ENCODE assay signal across 9 cellular contexts in genomic region chr9:97635026-97635425, GRCh38. TPM values are rescaled to one million over a fixed set of nuclear protein-coding genes. Genes with fewer than 3 reads are reported as not detected.
DNase-seq lines count a peak whose midpoint lies in the region; ATAC-seq and TF ChIP-seq lines count a peak whose summit lies in the region.
"Had no signal": no experiment of that assay in that cellular context is flagged by ENCODE, and none has a peak within 500 bp of the region (broad histone marks: within the 10 kb centered on the region; RNA-seq: fewer than 3 reads in every experiment).

No MANE protein-coding gene starts in this region.

- TF ChIP-seq POLR2A in ovary (IDR thresholded peaks at IDR 0.05), result no peak
- TF ChIP-seq POLR2A in upper lobe of left lung (IDR thresholded peaks at IDR 0.05), result no peak

- H3K4me1 Mint-ChIP-seq in endodermal cell, result peaks cover 26% of the 10 kb centered on the region

- H3K4me3 ChIP-seq in GM08714 (ENCODE audit: low read length), result peak overlapping the region; percentile 91
- peak overlapping the region; percentile 99 for H3K4me3 ChIP-seq in NT2/D1 (ENCODE audit: insufficient read length, low read depth)
- H3K4me3 ChIP-seq in endodermal cell (ENCODE audit: low read length), result peak overlapping the region; percentile 95
- peak overlapping the region; percentile 98 for H3K4me3 ChIP-seq in ovary
- H3K4me3 ChIP-seq in upper lobe of left lung, result peak overlapping the region in 1 of 4 donors; percentile 67

- H3K27me3 Mint-ChIP-seq in endodermal cell (ENCODE audit: insufficient read depth), result no peaks in the 10 kb centered on the region

- H3K36me3 ChIP-seq in NT2/D1 (ENCODE audit: insufficient read depth, insufficient read length, low read length), result peaks cover 23% of the 10 kb centered on the region
- no peaks in the 10 kb centered on the region for H3K36me3 ChIP-seq in endodermal cell (ENCODE audit: control insufficient read depth, insufficient read depth, low read length)
- no peaks in the 10 kb centered on the region for H3K36me3 ChIP-seq in ovary
- H3K36me3 ChIP-seq in upper lobe of left lung, result no peaks in the 10 kb centered on the region

- H3K9me3 ChIP-seq in NT2/D1 (ENCODE audit: insufficient read depth, low read length) (no peaks in the 10 kb centered on the region), endodermal cell (ENCODE audit: control insufficient read depth, low read length) (no peaks in the 10 kb centered on the region), ovary (no peaks in the 10 kb centered on the region), upper lobe of left lung (no peaks in the 10 kb centered on the region)

- WGBS in endodermal cell (ENCODE audit: insufficient coverage in 1 of 2, insufficient read length in 1 of 2), 2 experiments, result 84 to 86% methylated on average over 3 to 7 of the region's 7 CpGs
- 67 to 77% (median 69%) methylated on average over 7 of the region's 7 CpGs for WGBS in ovary, 3 donors
- 75 to 78% methylated on average over 7 of the region's 7 CpGs for WGBS in upper lobe of left lung, 2 donors

- ATAC-seq in GM21447 (IDR thresholded peaks at IDR 0.05; ENCODE audit: unreplicated experiment) (no peak), upper lobe of left lung (ENCODE audit: low FRiP score in 2 of 2) (no peak)

- no peak overlapping the region for H3K27ac Mint-ChIP-seq in endodermal cell

- DNase-seq in NT2/D1 (ENCODE audit: low read depth, low spot score), result no peak
- DNase-seq in endodermal cell, result no peak
- no peak for DNase-seq in ovary
- no peak for DNase-seq in NCI-H82 treated with DMSO at 0.1 percent for 48 hours (lab: John Stamatoyannopoulos, UW; ENCODE audit: unreplicated experiment)
- DNase-seq in upper lobe of left lung, result no peak
- DNase-seq in HCEC 1CT, result no peak
- DNase-seq: activated CD4-positive, alpha-beta T cell treated with anti-CD3 and anti-CD28 coated beads, Interleukin-2, amount 50 U/mL, for 48 hours had no signal

- no peak for TF ChIP-seq EP300 in ovary (IDR thresholded peaks at IDR 0.05)
- TF ChIP-seq EP300 in upper lobe of left lung (IDR thresholded peaks at IDR 0.05), result no peak

- H3K4me1 ChIP-seq in NT2/D1 (ENCODE audit: insufficient read depth, insufficient read length) (no peaks in the 10 kb centered on the region), endodermal cell (ENCODE audit: control insufficient read depth, insufficient read depth, low read length) (peaks cover 2% of the 10 kb centered on the region), ovary (ENCODE audit: insufficient read depth) (peaks cover 9% of the 10 kb centered on the region), upper lobe of left lung (peaks cover 27 to 52% (median 40%) of the 10 kb centered on the region in 4 donors)

- H3K4me3 Mint-ChIP-seq in endodermal cell, result peak overlapping the region; percentile 74

- H3K9ac ChIP-seq in NT2/D1 (ENCODE audit: insufficient read length, low read depth) (peak overlapping the region; percentile 99), endodermal cell (ENCODE audit: extremely low read depth, low read length, poor library complexity, severe bottlenecking) (peak overlapping the region; percentile 100)

- H3K27ac ChIP-seq in endodermal cell (ENCODE audit: low read depth, low read length) (no peak overlapping the region), ovary (no peak overlapping the region), upper lobe of left lung (no peak overlapping the region)

- H3K27me3 ChIP-seq in NT2/D1 (ENCODE audit: insufficient read depth, insufficient read length) (no peaks in the 10 kb centered on the region), endodermal cell (ENCODE audit: control insufficient read depth, insufficient read depth, low read length, poor library complexity, severe bottlenecking) (no peaks in the 10 kb centered on the region), ovary (no peaks in the 10 kb centered on the region), upper lobe of left lung (no peaks in the 10 kb centered on the region)

- H3K9me3 Mint-ChIP-seq in endodermal cell, result no peaks in the 10 kb centered on the region

- no peaks in the 10 kb centered on the region for H3K36me3 Mint-ChIP-seq in endodermal cell (ENCODE audit: low read depth)

- intact Hi-C loops in ovary (cut with DNase I), result no loop called here

- no peak for TF ChIP-seq CTCF in endodermal cell (conservative IDR thresholded peaks at IDR 0.05)
- no peak for TF ChIP-seq CTCF in ovary (IDR thresholded peaks at IDR 0.05)
- no peak for TF ChIP-seq CTCF in upper lobe of left lung (IDR thresholded peaks at IDR 0.05)

RNA-seq across cellular contexts. Expression of gene NCBP1, which starts 1.4 kb away (rescaled TPM):
- total RNA-seq in endodermal cell, result 10 to 100 TPM; 47.0 to 51.7 TPM
- 41.2 TPM for polyA plus RNA-seq in endodermal cell (2013, experiment 1 of 2)
- polyA plus RNA-seq in endodermal cell (2013, experiment 2 of 2), result 33.7 TPM
- 10 to 100 TPM; 15.2 to 32.0 (median 23.2) TPM for total RNA-seq in ovary
- polyA plus RNA-seq in ovary, result 10 to 100 TPM in 1 of 2 donors, 1 to 10 TPM in 1; 8.6 to 18.3 TPM
- total RNA-seq in upper lobe of left lung, result 10 to 100 TPM; 16.3 to 51.3 (median 22.1) TPM

RNA-seq across cellular contexts. Expression of gene TSTD2, which starts 1.9 kb away (rescaled TPM):
- 10 to 100 TPM; 23.0 TPM for total RNA-seq in endodermal cell
- polyA plus RNA-seq in endodermal cell (2013, experiment 1 of 2), result 31.3 TPM
- polyA plus RNA-seq in endodermal cell (2013, experiment 2 of 2), result 25.4 TPM
- total RNA-seq in ovary, result 10 to 100 TPM; 11.4 to 32.2 (median 22.2) TPM
- 10 to 100 TPM; 12.3 to 16.9 TPM for polyA plus RNA-seq in ovary
- 10 to 100 TPM; 10.4 to 26.0 (median 21.0) TPM for total RNA-seq in upper lobe of left lung
